ENCODE assay signal across 1 cellular context in the genomic region with DNA sequence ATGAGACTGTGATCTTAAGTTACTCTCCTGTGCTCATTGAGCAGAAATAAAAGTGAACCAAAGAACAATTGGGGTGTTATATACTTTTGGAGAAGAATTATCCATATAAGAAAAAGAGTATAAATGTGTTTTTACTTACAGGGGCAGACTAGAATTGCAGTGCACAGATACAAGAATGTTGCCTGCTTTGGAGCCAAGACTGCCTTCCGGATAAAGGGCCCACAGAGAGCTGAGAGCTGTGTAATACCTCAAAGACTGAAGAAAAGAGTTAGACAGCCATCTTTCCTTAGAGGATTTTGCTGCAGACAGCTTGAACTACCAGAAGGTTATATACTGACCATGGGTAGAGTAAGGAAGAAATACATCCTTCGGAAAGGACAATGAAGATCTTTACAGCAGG.
TF ChIP-seq lines count a peak whose summit lies in the region.

No MANE protein-coding gene starts in this region.

TF ChIP-seq in SK-N-SH treated with all-trans-retinoic acid at 6 μM for 48 hours, 23 proteins besides CTCF, POLR2A, EP300 and RAD21 (continued from another document):
- TF ChIP-seq TSHZ2 (CRISPR knock-in tag; IDR thresholded peaks at IDR 0.05) (no peak), SNAI2 (CRISPR knock-in tag; IDR thresholded peaks at IDR 0.05) (no peak), ZFP30 (CRISPR knock-in tag; IDR thresholded peaks at IDR 0.05) (no peak), OSR1 (CRISPR knock-in tag; IDR thresholded peaks at IDR 0.05) (no peak)
